In the genomic region with DNA sequence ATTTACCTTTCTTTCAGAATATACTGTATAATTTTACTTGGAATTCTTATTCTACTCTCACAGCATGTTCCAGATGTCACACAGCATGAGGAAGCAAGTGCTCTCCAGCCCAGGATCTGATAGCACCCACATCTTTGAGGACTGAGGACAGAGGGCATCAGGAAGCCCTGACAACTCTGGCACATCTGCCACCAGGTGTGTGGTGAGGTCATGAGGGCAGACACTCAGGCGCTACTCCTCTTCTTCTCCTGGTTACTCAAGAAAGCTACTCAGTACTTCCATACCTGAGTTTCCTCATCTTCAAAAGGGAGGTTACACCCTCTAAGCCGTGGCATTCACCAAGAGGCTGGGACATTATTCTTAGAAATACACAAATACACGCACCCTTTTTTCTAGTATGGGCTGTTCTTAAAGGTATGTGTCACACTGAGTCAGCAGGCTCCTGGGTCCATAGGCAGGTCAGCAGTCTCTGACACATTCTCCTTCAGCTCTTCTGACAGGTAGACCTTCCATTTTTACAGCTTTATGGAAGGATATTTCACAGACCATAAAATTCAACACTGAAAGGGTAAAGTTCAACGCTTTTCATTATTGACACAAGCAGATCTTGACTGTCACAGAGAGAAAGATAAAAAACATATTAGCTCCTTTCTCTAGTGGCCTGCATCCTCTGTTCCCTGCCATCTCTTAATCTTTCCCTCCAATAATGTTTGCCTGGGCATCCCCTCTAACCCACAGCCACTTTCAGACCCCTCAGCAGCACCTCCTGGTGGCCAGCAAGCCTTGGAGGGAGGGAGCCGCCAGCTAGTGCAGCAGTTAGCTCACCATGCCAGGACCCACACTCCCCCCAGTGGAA, we compare ENCODE assay signal across 9 cellular contexts.
DNase-seq lines count a peak whose midpoint lies in the region; ATAC-seq and TF ChIP-seq lines count a peak whose summit lies in the region.
"Had no signal": no experiment of that assay in that cellular context is flagged by ENCODE, and none has a peak within 500 bp of the region (broad histone marks: within the 10 kb centered on the region; RNA-seq: fewer than 3 reads in every experiment).

No MANE protein-coding gene starts in this region.

- H3K9me3 ChIP-seq in heart left ventricle: no peaks in the 10 kb centered on the region

- DNase-seq in SIG-M5 treated with dmso at 0.1 percent for 504 hours (lab: John Stamatoyannopoulos, UW; ENCODE audit: unreplicated experiment) (peak; percentile 6), SIG-M5 (lab: John Stamatoyannopoulos, UW) (no peak), NCI-H526 (lab: John Stamatoyannopoulos, UW) (peak; percentile 56 to 89), heart left ventricle (peak; percentile 81 to 85 (median 82)), skeletal muscle cell (ENCODE audit: low read depth) (peak; percentile 50), cerebellar nuclear complex (lab: John Stamatoyannopoulos, UW) (no peak)
- peak; percentile 40 for DNase-seq in activated naive CD8-positive, alpha-beta T cell treated with anti-CD3 and anti-CD28 coated beads, Interleukin-2, amount 50 U/mL, for 24 hours

- H3K4me1 Mint-ChIP-seq in activated naive CD8-positive, alpha-beta T cell treated with anti-CD3 and anti-CD28 coated beads, Interleukin-2, amount 50 U/mL, for 24 hours: no peaks in the 10 kb centered on the region
- H3K4me1 Mint-ChIP-seq: central memory CD8-positive, alpha-beta T cell had no signal

- intact Hi-C loops in heart left ventricle (cut with DNase I): loop anchor here in 9 of 10 donors (1.0 to 5.0 kb wide), 10 partner anchors 103 to 258 kb away; a partner anchor contains a TSS

- TF ChIP-seq CTCF in heart left ventricle (IDR thresholded peaks at IDR 0.05): peak; percentile 77 to 96 (median 88)

- no peaks in the 10 kb centered on the region for H3K27me3 ChIP-seq in heart left ventricle

- no peak for ATAC-seq in activated naive CD8-positive, alpha-beta T cell treated with anti-CD3 and anti-CD28 coated beads, Interleukin-2, amount 50 U/mL, for 24 hours
- peak; percentile 95 to 98 (median 96) for ATAC-seq in heart left ventricle
- no peak for ATAC-seq in GM21390 (IDR thresholded peaks at IDR 0.05; ENCODE audit: unreplicated experiment)

- peaks cover 42% of the 10 kb centered on the region for H3K27me3 Mint-ChIP-seq in activated naive CD8-positive, alpha-beta T cell treated with anti-CD3 and anti-CD28 coated beads, Interleukin-2, amount 50 U/mL, for 24 hours

- H3K36me3 ChIP-seq in heart left ventricle: no peaks in the 10 kb centered on the region

- H3K4me1 ChIP-seq in heart left ventricle: peaks cover 0 to 22% (median 15%) of the 10 kb centered on the region in 12 donors

- no peak overlapping the region for H3K4me3 ChIP-seq in heart left ventricle
- H3K4me3 ChIP-seq in skeletal muscle cell (ENCODE audit: low read depth, low read length): no peak overlapping the region

- H3K9me3 Mint-ChIP-seq in activated naive CD8-positive, alpha-beta T cell treated with anti-CD3 and anti-CD28 coated beads, Interleukin-2, amount 50 U/mL, for 24 hours: no peaks in the 10 kb centered on the region
- H3K9me3 Mint-ChIP-seq: central memory CD8-positive, alpha-beta T cell had no signal

- no peak overlapping the region for H3K4me3 Mint-ChIP-seq in activated naive CD8-positive, alpha-beta T cell treated with anti-CD3 and anti-CD28 coated beads, Interleukin-2, amount 50 U/mL, for 24 hours
- H3K4me3 Mint-ChIP-seq: central memory CD8-positive, alpha-beta T cell had no signal

- no peaks in the 10 kb centered on the region for H3K36me3 Mint-ChIP-seq in activated naive CD8-positive, alpha-beta T cell treated with anti-CD3 and anti-CD28 coated beads, Interleukin-2, amount 50 U/mL, for 24 hours (ENCODE audit: low read depth)

- 57 to 71% (median 63%) methylated on average over 5 of the region's 5 CpGs for WGBS in heart left ventricle, 4 donors

- peak overlapping the region in 7 of 12 donors; percentile 1 to 58 (median 31) for H3K27ac ChIP-seq in heart left ventricle

- H3K27ac Mint-ChIP-seq in activated naive CD8-positive, alpha-beta T cell treated with anti-CD3 and anti-CD28 coated beads, Interleukin-2, amount 50 U/mL, for 24 hours: no peak overlapping the region

- no peak for TF ChIP-seq POLR2A in heart left ventricle (IDR thresholded peaks at IDR 0.05)

Comparison
In these comparisons a context has a peak if more than half of its experiments do, and no peak if none do; other contexts are left out.
1. DNase-seq: peak in SIG-M5 treated with dmso at 0.1 percent for 504 hours (single experiment), NCI-H526 (2 of 2), activated naive CD8-positive, alpha-beta T cell treated with anti-CD3 and anti-CD28 coated beads, Interleukin-2, amount 50 U/mL, for 24 hours (single experiment), heart left ventricle (5 of 5) and skeletal muscle cell (single experiment); none in SIG-M5 (single experiment) and cerebellar nuclear complex (0 of 2).
2. ATAC-seq: peak in heart left ventricle (4 of 4); none in activated naive CD8-positive, alpha-beta T cell treated with anti-CD3 and anti-CD28 coated beads, Interleukin-2, amount 50 U/mL, for 24 hours (single experiment) and GM21390 (single experiment).